Comparison of ENCODE assay signal across 20 cellular contexts in the genomic region with DNA sequence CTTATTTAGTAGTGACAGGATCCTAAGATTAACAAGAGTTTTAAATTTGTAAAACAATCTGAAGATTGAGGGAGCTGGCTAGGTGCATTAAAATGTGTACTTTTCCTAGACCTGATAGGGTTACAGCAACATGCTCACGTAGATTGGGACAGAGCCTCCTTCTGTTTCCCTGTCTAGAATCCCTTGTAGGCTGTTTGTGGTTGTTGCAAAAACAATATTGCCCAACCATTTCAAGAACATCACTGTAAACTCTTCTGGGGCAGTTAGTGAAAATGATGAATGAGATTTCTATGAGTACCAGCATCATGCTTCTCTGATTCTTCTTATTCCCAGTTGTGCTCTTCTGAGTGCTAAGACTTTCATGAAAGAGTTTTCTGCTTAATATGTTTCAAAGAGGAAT. TPM values are rescaled to one million over a fixed set of nuclear protein-coding genes. Genes with fewer than 3 reads are reported as not detected.
"Had no signal": no experiment of that assay in that cellular context is flagged by ENCODE, and none has a peak within 500 bp of the region (broad histone marks: within the 10 kb centered on the region; RNA-seq: fewer than 3 reads in every experiment).

No MANE protein-coding gene starts in this region.

- DNase-seq: cortex of kidney; dorsolateral prefrontal cortex; effector CD8-positive, alpha-beta T cell; foreskin fibroblast; left colon; left ventricle myocardium superior; mesendoderm; naive thymus-derived CD4-positive, alpha-beta T cell; nephron progenitor cell; right lobe of liver; stimulated activated naive CD4-positive, alpha-beta T cell; stomach; substantia nigra; transverse colon had no signal

- H3K9me3 Mint-ChIP-seq: naive thymus-derived CD4-positive, alpha-beta T cell; nephron progenitor cell had no signal

- H3K79me2 ChIP-seq: hepatocyte, parathyroid adenoma had no signal

- H3K4me1 Mint-ChIP-seq: nephron progenitor cell had no signal

- H3K27ac Mint-ChIP-seq: nephron progenitor cell had no signal

- H2AFZ ChIP-seq: hepatocyte, parathyroid adenoma had no signal

- H3K9me3 ChIP-seq: prostate gland, right lobe of liver, stomach, thoracic aorta, transverse colon had no signal

- H3K4me2 ChIP-seq: hepatocyte had no signal

- H3K4me3 ChIP-seq: dorsolateral prefrontal cortex, hepatocyte, lung, prostate gland, right lobe of liver, skin epidermis, stomach, thoracic aorta, transverse colon had no signal

- H3K27me3 Mint-ChIP-seq: naive thymus-derived CD4-positive, alpha-beta T cell had no signal

- H3K4me3 Mint-ChIP-seq: naive thymus-derived CD4-positive, alpha-beta T cell; nephron progenitor cell had no signal

- H3K27ac ChIP-seq: dorsolateral prefrontal cortex, hepatocyte, parathyroid adenoma, prostate gland, right lobe of liver, skin epidermis, stomach, thoracic aorta, transverse colon had no signal

- H3K4me1 ChIP-seq: parathyroid adenoma, prostate gland, right lobe of liver, stomach, transverse colon had no signal

- H3K9ac ChIP-seq: parathyroid adenoma had no signal

- ATAC-seq: left colon; left ventricle myocardium superior; naive thymus-derived CD4-positive, alpha-beta T cell; right lobe of liver had no signal

- H3K27me3 ChIP-seq: dorsolateral prefrontal cortex, hepatocyte, right lobe of liver, stomach, transverse colon had no signal

RNA-seq across cellular contexts. Expression of a gene that starts 14.7 kb away (rescaled TPM):
- polyA plus RNA-seq: naive thymus-derived CD4-positive, alpha-beta T cell had no signal
